22 cellular contexts compared by ENCODE assay signal in the genomic region with DNA sequence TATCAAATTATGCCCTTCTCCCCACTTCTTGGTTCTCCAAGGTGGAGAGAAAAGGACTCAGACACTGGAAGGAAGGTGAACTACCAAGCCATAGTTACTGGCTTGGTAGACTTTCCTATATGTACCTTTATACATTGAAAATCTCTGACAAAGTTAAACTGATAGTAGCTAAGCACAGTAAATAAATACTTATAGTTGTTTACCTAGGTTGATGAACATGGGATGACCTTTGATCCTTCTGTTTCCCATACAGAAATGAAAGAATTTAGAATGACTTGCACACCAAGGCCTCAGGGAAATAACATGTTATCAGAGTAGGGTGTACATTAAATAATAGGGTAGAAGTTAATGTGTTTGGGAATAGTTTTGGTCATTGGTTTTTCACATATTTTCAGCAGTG. TPM values are rescaled to one million over a fixed set of nuclear protein-coding genes. Genes with fewer than 3 reads are reported as not detected.
DNase-seq lines count a peak whose midpoint lies in the region; ATAC-seq, FAIRE-seq and TF ChIP-seq lines count a peak whose summit lies in the region.
"Had no signal": no experiment of that assay in that cellular context is flagged by ENCODE, and none has a peak within 500 bp of the region (broad histone marks: within the 10 kb centered on the region; RNA-seq: fewer than 3 reads in every experiment).

No MANE protein-coding gene starts in this region.

- H3K79me2 ChIP-seq in HepG2 (ENCODE audit: insufficient read depth, low read length): peaks cover 100% of the 10 kb centered on the region

- no peaks in the 10 kb centered on the region for H3K9me3 Mint-ChIP-seq in HFFc6
- no peaks in the 10 kb centered on the region for H3K9me3 Mint-ChIP-seq in WTC11
- H3K9me3 Mint-ChIP-seq in type B pancreatic cell: peaks cover 4% of the 10 kb centered on the region
- H3K9me3 Mint-ChIP-seq in activated naive CD8-positive, alpha-beta T cell treated with anti-CD3 and anti-CD28 coated beads, Interleukin-2, amount 50 U/mL, for 24 hours: no peaks in the 10 kb centered on the region
- H3K9me3 Mint-ChIP-seq: activated naive CD8-positive, alpha-beta T cell treated with anti-CD3 and anti-CD28 coated beads, Interleukin-2, amount 10 ng/mL, durations not matched to agents 7 days and 5 days; CD4-positive, alpha-beta T cell; natural killer cell treated with Interleukin-12 subunit alpha and Interleukin-12 subunit beta and Interleukin-15 and Interleukin-18, amount 100 ng/mL, for 72 hours; T-helper 2 cell treated with Interferon-gamma antibody and Interleukin-4, amounts not matched to agents 5 μg/mL and 100 μg/mL, for 36 hours had no signal

- H3K27me3 Mint-ChIP-seq in HFFc6 (ENCODE audit: insufficient read depth): no peaks in the 10 kb centered on the region; the same call in 1 of the 2 replicates
- no peaks in the 10 kb centered on the region for H3K27me3 Mint-ChIP-seq in WTC11 (ENCODE audit: low read depth)
- H3K27me3 Mint-ChIP-seq in type B pancreatic cell: no peaks in the 10 kb centered on the region
- no peaks in the 10 kb centered on the region for H3K27me3 Mint-ChIP-seq in activated naive CD8-positive, alpha-beta T cell treated with anti-CD3 and anti-CD28 coated beads, Interleukin-2, amount 50 U/mL, for 24 hours
- H3K27me3 Mint-ChIP-seq: activated naive CD8-positive, alpha-beta T cell treated with anti-CD3 and anti-CD28 coated beads, Interleukin-2, amount 10 ng/mL, durations not matched to agents 7 days and 5 days; CD4-positive, alpha-beta T cell had no signal

- H3K27ac ChIP-seq in HepG2 (ENCODE audit: extremely low read length, insufficient read depth, low read length): peak overlapping the region; percentile 62
- H3K27ac ChIP-seq: GM23248 had no signal

- in situ Hi-C loops in HepG2 (cut with HindIII; ENCODE audit: extremely low pct_ligation_motif_present, low pct_unique_long_range_greater_than_20kb): no loop called here

- no peaks in the 10 kb centered on the region; a peak in 1 of 5 replicates for H3K27me3 ChIP-seq in HepG2 (ENCODE audit: control insufficient read depth in 1 of 2, insufficient read depth in 2 of 2, low read length in 2 of 2)
- H3K27me3 ChIP-seq: dorsolateral prefrontal cortex, spleen had no signal

- TF ChIP-seq POLR2A in HepG2 (IDR thresholded peaks at IDR 0.05; ENCODE audit: insufficient read depth in 1 of 2, low read depth in 2 of 2, low read length in 2 of 2): no peak

- no peaks in the 10 kb centered on the region for H3K36me3 ChIP-seq in HepG2 (replicated peaks in 1 of 2; ENCODE audit: control insufficient read depth in 1 of 2, insufficient read depth in 2 of 2, low read length in 2 of 2)

- FAIRE-seq in HepG2 (lab: Jason Lieb, UNC): no peak

- no peak overlapping the region for H3K4me3 Mint-ChIP-seq in HFFc6
- no peak overlapping the region for H3K4me3 Mint-ChIP-seq in WTC11
- H3K4me3 Mint-ChIP-seq in type B pancreatic cell: peak overlapping the region; percentile 37
- H3K4me3 Mint-ChIP-seq in activated naive CD8-positive, alpha-beta T cell treated with anti-CD3 and anti-CD28 coated beads, Interleukin-2, amount 50 U/mL, for 24 hours: no peak overlapping the region
- H3K4me3 Mint-ChIP-seq: activated naive CD8-positive, alpha-beta T cell treated with anti-CD3 and anti-CD28 coated beads, Interleukin-2, amount 10 ng/mL, durations not matched to agents 7 days and 5 days; CD4-positive, alpha-beta T cell; natural killer cell treated with Interleukin-12 subunit alpha and Interleukin-12 subunit beta and Interleukin-15 and Interleukin-18, amount 100 ng/mL, for 72 hours; T-helper 2 cell treated with Interferon-gamma antibody and Interleukin-4, amounts not matched to agents 5 μg/mL and 100 μg/mL, for 36 hours had no signal

- DNase-seq in HFFc6 (no peak), WTC11 (ENCODE audit: low spot score) (no peak), HepG2 (ENCODE audit: low spot score) (peak; percentile 94), type B pancreatic cell (ENCODE audit: extremely low spot score, unreplicated experiment) (no peak)
- DNase-seq in activated naive CD8-positive, alpha-beta T cell treated with anti-CD3 and anti-CD28 coated beads, Interleukin-2, amount 50 U/mL, for 24 hours: no peak
- DNase-seq: activated CD4-positive, alpha-beta T cell treated with anti-CD3 and anti-CD28 coated beads for 4 hours; activated CD8-positive, alpha-beta memory T cell treated with anti-CD3 and anti-CD28 coated beads for 24 hours; activated gamma-delta T cell; activated naive CD8-positive, alpha-beta T cell treated with anti-CD3 and anti-CD28 coated beads, Interleukin-2, amount 10 ng/mL, durations not matched to agents 7 days and 5 days; AML-193; CD4-positive, alpha-beta T cell; cerebellar nuclear complex; dorsolateral prefrontal cortex; GM23248; NCI-H146; NCI-H510A treated with DMSO at 0.1 percent for 48 hours; Right ventricle myocardium superior; spleen had no signal

- H4K20me1 ChIP-seq in HepG2 (ENCODE audit: insufficient read depth, low read length): peaks cover 68% of the 10 kb centered on the region

- POLR2A ChIA-PET in WTC11 (lab: Charles Lee): no interaction called here
- POLR2A ChIA-PET in HepG2 (lab: Yijun Ruan, JAX): interaction anchor here (1.0 to 1.3 kb wide), 2 partner anchors 18 to 73 kb away, joined by 3 read pairs; no protein-coding TSS in a partner anchor

- no peaks in the 10 kb centered on the region for H3K9me3 ChIP-seq in HepG2 (ENCODE audit: low read length)
- H3K9me3 ChIP-seq: spleen had no signal

- ATAC-seq in WTC11 (no peak), HepG2 (peak; percentile 61), GM21737 (IDR thresholded peaks at IDR 0.05; ENCODE audit: unreplicated experiment) (no peak), HG02852 (IDR thresholded peaks at IDR 0.05; ENCODE audit: unreplicated experiment) (no peak)
- no peak for ATAC-seq in activated naive CD8-positive, alpha-beta T cell treated with anti-CD3 and anti-CD28 coated beads, Interleukin-2, amount 50 U/mL, for 24 hours
- ATAC-seq: natural killer cell treated with Interleukin-12 subunit alpha and Interleukin-12 subunit beta and Interleukin-15 and Interleukin-18, amount 100 ng/mL, for 72 hours had no signal

- peak overlapping the region; percentile 6; the same call in 1 of the 2 replicates for H3K27ac Mint-ChIP-seq in HFFc6
- 0 out of 2 replicates have a peak overlapping the region, but pooled peaks have one; percentile 16 for H3K27ac Mint-ChIP-seq in WTC11
- H3K27ac Mint-ChIP-seq in type B pancreatic cell: peak overlapping the region; percentile 60
- H3K27ac Mint-ChIP-seq in activated naive CD8-positive, alpha-beta T cell treated with anti-CD3 and anti-CD28 coated beads, Interleukin-2, amount 50 U/mL, for 24 hours: no peak overlapping the region
- H3K27ac Mint-ChIP-seq: activated naive CD8-positive, alpha-beta T cell treated with anti-CD3 and anti-CD28 coated beads, Interleukin-2, amount 10 ng/mL, durations not matched to agents 7 days and 5 days; CD4-positive, alpha-beta T cell; natural killer cell treated with Interleukin-12 subunit alpha and Interleukin-12 subunit beta and Interleukin-15 and Interleukin-18, amount 100 ng/mL, for 72 hours; T-helper 2 cell treated with Interferon-gamma antibody and Interleukin-4, amounts not matched to agents 5 μg/mL and 100 μg/mL, for 36 hours had no signal

- CTCF ChIA-PET in WTC11 (lab: Charles Lee): no interaction called here
- CTCF ChIA-PET in HepG2 (lab: Yijun Ruan, JAX; ENCODE audit: low intra/inter-chr PET ratio, low total read pairs): no interaction called here

- H2AFZ ChIP-seq in HepG2 (ENCODE audit: low read length): no peak overlapping the region
- H2AFZ ChIP-seq: GM23248 had no signal

- peak overlapping the region; percentile 60 for H3K4me2 ChIP-seq in HepG2 (ENCODE audit: low read depth, low read length)

- TF ChIP-seq CTCF in HFFc6 (IDR thresholded peaks at IDR 0.05) (no peak), WTC11 (IDR thresholded peaks at IDR 0.05) (no peak), HepG2 (CRISPR knock-in tag; IDR thresholded peaks at IDR 0.05) (no peak), type B pancreatic cell (conservative IDR thresholded peaks at IDR 0.05) (no peak)

- peaks cover 16% of the 10 kb centered on the region for H3K36me3 Mint-ChIP-seq in HFFc6 (ENCODE audit: low read depth)
- H3K36me3 Mint-ChIP-seq in WTC11: no peaks in the 10 kb centered on the region
- H3K36me3 Mint-ChIP-seq in type B pancreatic cell: peaks cover 11% of the 10 kb centered on the region
- peaks cover 3% of the 10 kb centered on the region for H3K36me3 Mint-ChIP-seq in activated naive CD8-positive, alpha-beta T cell treated with anti-CD3 and anti-CD28 coated beads, Interleukin-2, amount 50 U/mL, for 24 hours (ENCODE audit: low read depth)
- H3K36me3 Mint-ChIP-seq: natural killer cell treated with Interleukin-12 subunit alpha and Interleukin-12 subunit beta and Interleukin-15 and Interleukin-18, amount 100 ng/mL, for 72 hours had no signal

- H3K4me1 Mint-ChIP-seq in HFFc6 (ENCODE audit: low read depth) (peaks cover 86% of the 10 kb centered on the region), WTC11 (peaks cover 69% of the 10 kb centered on the region), type B pancreatic cell (ENCODE audit: unreplicated experiment) (peaks cover 54% of the 10 kb centered on the region)
- H3K4me1 Mint-ChIP-seq in activated naive CD8-positive, alpha-beta T cell treated with anti-CD3 and anti-CD28 coated beads, Interleukin-2, amount 50 U/mL, for 24 hours: peaks cover 43% of the 10 kb centered on the region

- peak overlapping the region in 2 of 3 experiments; percentile 15 to 17; a peak in 3 of 6 replicates for H3K4me3 ChIP-seq in HepG2 (replicated peaks in 1 of 3; ENCODE audit: insufficient read depth in 1 of 3, low read depth in 2 of 3, low read length in 3 of 3)
- H3K4me3 ChIP-seq: dorsolateral prefrontal cortex, GM23248, spleen had no signal

- TF ChIP-seq EP300 in HepG2 (IDR thresholded peaks at IDR 0.05; ENCODE audit: low read depth in 2 of 2, low read length in 2 of 2): peak in 1 of 2 experiments; percentile 55; a peak in 2 of 4 replicates
- TF ChIP-seq EP300 in HepG2 (CRISPR knock-in tag; IDR thresholded peaks at IDR 0.05; ENCODE audit: borderline replicate concordance): 0 out of 2 replicates have a peak, but pooled peaks have one; percentile 41

- BruUV-seq in HepG2 (replicated peaks; lab: Mats Ljungman, UMichigan): no TSS peak

- peak overlapping the region; percentile 27 for H3K9ac ChIP-seq in HepG2 (ENCODE audit: insufficient read depth, low read depth, low read length)
- H3K9ac ChIP-seq: GM23248 had no signal

- no peak for TF ChIP-seq RAD21 in HepG2 (CRISPR knock-in tag; IDR thresholded peaks at IDR 0.05)

- peaks cover 87% of the 10 kb centered on the region for H3K4me1 ChIP-seq in HepG2 (ENCODE audit: insufficient read depth, low read length)

- intact Hi-C loops in HepG2 (cut with micrococcal nuclease; ENCODE audit: unreplicated experiment): no loop called here

RNA-seq across cellular contexts. Expression of a gene that starts 6.7 kb away (rescaled TPM):
- total RNA-seq in HFFc6 (2021; fragmentation: NEBNext Ultra II Directional; extraction: Animal tissue kit (Norgen Biotek cat#: 25700)): 100 to 1,000 TPM in 1 of 6 experiments, 10 to 100 TPM in 5; 75.4 to 101 (median 82.2) TPM
- total RNA-seq in WTC11 (2021): 55.9 to 66.9 TPM (median 60.9 TPM) in 3 replicates
- total RNA-seq in HepG2 (2016; rRNA removed; fragmentation: Illumina TruSeq; extraction: Trizol): 144 and 251 TPM in 2 replicates
- total RNA-seq in HepG2 (2016; cell fraction: cytosol; rRNA removed; fragmentation: Illumina TruSeq; extraction: Trizol; ENCODE audit: low read depth): 107 and 120 TPM in 2 replicates
- 143 and 234 TPM in 2 replicates for total RNA-seq in HepG2 (2016; cell fraction: insoluble cytoplasmic fraction; rRNA removed; fragmentation: Illumina TruSeq; extraction: Trizol)
- total RNA-seq in HepG2 (2016; cell fraction: membrane; rRNA removed; fragmentation: Illumina TruSeq; extraction: Trizol): 251 and 354 TPM in 2 replicates
- 126 and 127 TPM in 2 replicates for total RNA-seq in HepG2 (2016; cell fraction: nucleus; rRNA removed; fragmentation: Illumina TruSeq; extraction: Trizol)
- polyA plus RNA-seq in HepG2 (2011; rRNA removed): 33.2 and 33.7 TPM in 2 replicates
- 9.5 and 23.4 TPM in 2 replicates for polyA plus RNA-seq in HepG2 (2011; cell fraction: cytosol; rRNA removed)
- 16.4 and 21.5 TPM in 2 replicates for polyA plus RNA-seq in HepG2 (2011; cell fraction: nucleus; rRNA removed)
- polyA plus RNA-seq in HepG2 (2012): 66.9 and 68.2 TPM in 2 replicates
- 7.1 and 8.7 TPM in 2 replicates for polyA plus RNA-seq in HepG2 (2016; cell fraction: cytosol; fragmentation: Illumina TruSeq; extraction: Trizol; ENCODE audit: low read depth)
- polyA plus RNA-seq in HepG2 (2016; cell fraction: insoluble cytoplasmic fraction; fragmentation: Illumina TruSeq; extraction: Trizol; ENCODE audit: low read depth): 97.2 and 109 TPM in 2 replicates
- polyA plus RNA-seq in HepG2 (2016; cell fraction: membrane; fragmentation: Illumina TruSeq; extraction: Trizol; ENCODE audit: low read depth): 24.4 and 27.7 TPM in 2 replicates
- 58.3 and 60.5 TPM in 2 replicates for polyA plus RNA-seq in HepG2 (2016; cell fraction: nucleus; fragmentation: Illumina TruSeq; extraction: Trizol; ENCODE audit: insufficient read depth, low read depth)
- polyA minus RNA-seq in HepG2 (2011; rRNA and poly(A)+ RNA removed; ENCODE audit: low replicate concordance): 32.3 and 33.4 TPM in 2 replicates
- 126 and 147 TPM in 2 replicates for polyA minus RNA-seq in HepG2 (2011; cell fraction: cytosol; rRNA and poly(A)+ RNA removed)
- polyA minus RNA-seq in HepG2 (2011; cell fraction: nucleus; rRNA and poly(A)+ RNA removed): 187 and 220 TPM in 2 replicates
- 157 and 169 TPM in 2 replicates for total RNA-seq in type B pancreatic cell (ENCODE audit: low replicate concordance)
